In the genomic region with DNA sequence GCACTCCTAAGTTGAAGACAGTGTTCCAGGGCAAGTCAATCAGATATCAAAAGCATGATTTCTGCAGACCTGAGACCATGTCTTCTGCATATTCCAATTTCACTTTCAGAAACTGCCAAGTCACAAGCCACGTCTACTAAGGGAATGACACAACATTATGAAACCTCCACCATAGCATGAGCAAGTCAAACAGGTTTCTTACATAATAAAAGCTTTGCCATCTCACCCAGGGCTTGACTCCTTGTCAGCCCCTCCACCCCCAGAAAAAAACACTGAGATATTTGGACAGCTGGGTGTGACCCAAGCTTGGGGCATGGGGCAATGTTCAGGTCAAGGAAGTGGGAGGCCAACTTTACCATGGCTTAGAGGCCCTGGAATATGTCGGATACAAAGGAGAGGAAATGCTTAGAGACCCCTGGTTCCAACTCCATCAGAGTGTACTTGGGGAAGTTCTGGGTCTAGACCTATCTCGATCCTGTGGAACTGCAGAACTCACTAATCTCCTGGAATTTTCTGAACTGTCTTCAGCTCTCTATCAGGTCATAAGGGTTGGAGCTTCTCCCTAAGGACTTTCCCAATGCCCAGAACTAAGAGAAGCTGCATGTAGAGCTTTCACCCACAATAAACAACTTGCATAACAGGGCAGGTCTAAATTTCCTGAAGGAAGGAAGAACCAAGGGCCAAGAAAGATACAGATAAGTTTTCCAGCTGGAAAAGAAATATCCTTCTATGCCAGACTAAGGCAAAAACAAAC, we compare ENCODE assay signal across 9 cellular contexts.
DNase-seq lines count a peak whose midpoint lies in the region; ATAC-seq and TF ChIP-seq lines count a peak whose summit lies in the region.
"Had no signal": no experiment of that assay in that cellular context is flagged by ENCODE, and none has a peak within 500 bp of the region (broad histone marks: within the 10 kb centered on the region; RNA-seq: fewer than 3 reads in every experiment).

No MANE protein-coding gene starts in this region.

- intact Hi-C loops in activated CD4-positive, alpha-beta memory T cell treated with anti-CD3 and anti-CD28 coated beads for 36 hours (cut with micrococcal nuclease): loop anchor here (2.0 to 5.0 kb wide), 4 partner anchors 19 to 189 kb away; no protein-coding TSS in a partner anchor
- intact Hi-C loops in breast epithelium (cut with DNase I; ENCODE audit: low total_unique reads): no loop called here

- no peaks in the 10 kb centered on the region for H3K9me3 Mint-ChIP-seq in activated CD4-positive, alpha-beta memory T cell treated with anti-CD3 and anti-CD28 coated beads for 36 hours
- H3K9me3 Mint-ChIP-seq in activated CD4-positive, alpha-beta memory T cell treated with anti-CD3 and anti-CD28 coated beads, Interleukin-2, amount 10 ng/mL, durations not matched to agents 7 days and 5 days: peaks cover 12% of the 10 kb centered on the region
- peaks cover 4 to 8% of the 10 kb centered on the region in 2 donors for H3K9me3 Mint-ChIP-seq in stimulated activated naive B cell treated with anti-CD40 and anti-IgM and Interleukin-4, amounts not matched to agents 10 μg/mL and 1 μg/mL and 100 μg/mL, for 72 hours

- H3K4me3 Mint-ChIP-seq in activated CD4-positive, alpha-beta memory T cell treated with anti-CD3 and anti-CD28 coated beads for 36 hours: no peak overlapping the region
- no peak overlapping the region for H3K4me3 Mint-ChIP-seq in activated CD4-positive, alpha-beta memory T cell treated with anti-CD3 and anti-CD28 coated beads, Interleukin-2, amount 10 ng/mL, durations not matched to agents 7 days and 5 days
- H3K4me3 Mint-ChIP-seq in stimulated activated naive B cell treated with anti-CD40 and anti-IgM and Interleukin-4, amounts not matched to agents 10 μg/mL and 1 μg/mL and 100 μg/mL, for 72 hours: no peak overlapping the region

- no peaks in the 10 kb centered on the region for H3K9me3 ChIP-seq in breast epithelium

- POLR2A ChIA-PET in activated CD4-positive, alpha-beta memory T cell treated with anti-CD3 and anti-CD28 coated beads for 36 hours (lab: Charles Lee): interaction anchor here (1.0 to 1.5 kb wide), 4 partner anchors 19 to 86 kb away, joined by 3 to 11 read pairs (median 4); a partner anchor contains a TSS
- POLR2A ChIA-PET in activated CD4-positive, alpha-beta memory T cell treated with anti-CD3 and anti-CD28 coated beads, Interleukin-2, amount 10 ng/mL, durations not matched to agents 7 days and 5 days (lab: Charles Lee): interaction anchor here (1.0 kb wide), 1 partner anchor 10 kb away, joined by 3 read pairs; no protein-coding TSS in a partner anchor

- CTCF ChIA-PET in activated CD4-positive, alpha-beta memory T cell treated with anti-CD3 and anti-CD28 coated beads for 36 hours (lab: Charles Lee): interaction anchor here (0.5 to 1.2 kb wide), 5 partner anchors 40 to 150 kb away, joined by 3 to 6 read pairs (median 3); no protein-coding TSS in a partner anchor
- CTCF ChIA-PET in activated CD4-positive, alpha-beta memory T cell treated with anti-CD3 and anti-CD28 coated beads, Interleukin-2, amount 10 ng/mL, durations not matched to agents 7 days and 5 days (lab: Charles Lee): no interaction called here

- H3K4me3 ChIP-seq in breast epithelium: no peak overlapping the region

- no peak overlapping the region for H3K27ac Mint-ChIP-seq in activated CD4-positive, alpha-beta memory T cell treated with anti-CD3 and anti-CD28 coated beads for 36 hours
- no peak overlapping the region for H3K27ac Mint-ChIP-seq in activated CD4-positive, alpha-beta memory T cell treated with anti-CD3 and anti-CD28 coated beads, Interleukin-2, amount 10 ng/mL, durations not matched to agents 7 days and 5 days
- peak overlapping the region; percentile 71 for H3K27ac Mint-ChIP-seq in stimulated activated naive B cell treated with anti-CD40 and anti-IgM and Interleukin-4, amounts not matched to agents 10 μg/mL and 1 μg/mL and 100 μg/mL, for 72 hours

- no peaks in the 10 kb centered on the region for H3K4me1 ChIP-seq in breast epithelium

- H3K36me3 ChIP-seq in breast epithelium: no peaks in the 10 kb centered on the region

- peaks cover 32% of the 10 kb centered on the region for H3K27me3 Mint-ChIP-seq in activated CD4-positive, alpha-beta memory T cell treated with anti-CD3 and anti-CD28 coated beads for 36 hours
- peaks cover 36% of the 10 kb centered on the region for H3K27me3 Mint-ChIP-seq in activated CD4-positive, alpha-beta memory T cell treated with anti-CD3 and anti-CD28 coated beads, Interleukin-2, amount 10 ng/mL, durations not matched to agents 7 days and 5 days
- H3K27me3 Mint-ChIP-seq in stimulated activated naive B cell treated with anti-CD40 and anti-IgM and Interleukin-4, amounts not matched to agents 10 μg/mL and 1 μg/mL and 100 μg/mL, for 72 hours: peaks cover 22 to 29% of the 10 kb centered on the region in 2 donors

- H3K27ac ChIP-seq in breast epithelium: peak overlapping the region; percentile 52 to 73

- H3K4me1 Mint-ChIP-seq in activated CD4-positive, alpha-beta memory T cell treated with anti-CD3 and anti-CD28 coated beads for 36 hours (ENCODE audit: low read depth): peaks cover 45% of the 10 kb centered on the region
- H3K4me1 Mint-ChIP-seq in activated CD4-positive, alpha-beta memory T cell treated with anti-CD3 and anti-CD28 coated beads, Interleukin-2, amount 10 ng/mL, durations not matched to agents 7 days and 5 days: peaks cover 10% of the 10 kb centered on the region
- peaks cover 5 to 14% of the 10 kb centered on the region in 2 donors for H3K4me1 Mint-ChIP-seq in stimulated activated naive B cell treated with anti-CD40 and anti-IgM and Interleukin-4, amounts not matched to agents 10 μg/mL and 1 μg/mL and 100 μg/mL, for 72 hours

- ATAC-seq in HG03354 (IDR thresholded peaks at IDR 0.05; ENCODE audit: poor library complexity, severe bottlenecking, unreplicated experiment): peak; percentile 89
- ATAC-seq in stimulated activated naive B cell treated with anti-CD40 and anti-IgM and Interleukin-4, amounts not matched to agents 10 μg/mL and 1 μg/mL and 100 μg/mL, for 72 hours (replicated peaks): no peak

- no peaks in the 10 kb centered on the region for H3K27me3 ChIP-seq in breast epithelium

- peak; percentile 27 for DNase-seq in activated CD4-positive, alpha-beta memory T cell treated with anti-CD3 and anti-CD28 coated beads for 36 hours
- DNase-seq in activated CD4-positive, alpha-beta memory T cell treated with anti-CD3 and anti-CD28 coated beads, Interleukin-2, amount 10 ng/mL, durations not matched to agents 7 days and 5 days: no peak
- peak in 1 of 2 donors; percentile 25 for DNase-seq in breast epithelium (ENCODE audit: low spot score in 2 of 2)
- no peak for DNase-seq in stimulated activated naive B cell treated with anti-CD40 and anti-IgM and Interleukin-4, amounts not matched to agents 10 μg/mL and 1 μg/mL and 100 μg/mL, for 72 hours
- no peak for DNase-seq in activated CD4-positive, alpha-beta T cell treated with anti-CD3 and anti-CD28 coated beads, Interleukin-2, amount 50 U/mL, for 4 hours
- DNase-seq in NCI-H226: no peak
- no peak for DNase-seq in ureter (ENCODE audit: low spot score)
- DNase-seq: activated effector memory CD4-positive, alpha-beta T cell treated with anti-CD3 and anti-CD28 coated beads, Interleukin-2, amount 50 U/mL, for 16 hours had no signal

- TF ChIP-seq POLR2A in breast epithelium (IDR thresholded peaks at IDR 0.05): no peak

- no peaks in the 10 kb centered on the region for H3K36me3 Mint-ChIP-seq in activated CD4-positive, alpha-beta memory T cell treated with anti-CD3 and anti-CD28 coated beads for 36 hours
- H3K36me3 Mint-ChIP-seq in activated CD4-positive, alpha-beta memory T cell treated with anti-CD3 and anti-CD28 coated beads, Interleukin-2, amount 10 ng/mL, durations not matched to agents 7 days and 5 days (ENCODE audit: low read depth): peaks cover 9% of the 10 kb centered on the region
- H3K36me3 Mint-ChIP-seq in stimulated activated naive B cell treated with anti-CD40 and anti-IgM and Interleukin-4, amounts not matched to agents 10 μg/mL and 1 μg/mL and 100 μg/mL, for 72 hours: no peaks in the 10 kb centered on the region

- TF ChIP-seq CTCF in breast epithelium (IDR thresholded peaks at IDR 0.05): no peak
